8 cellular contexts compared by ENCODE assay signal in genomic region chr11:9758676-9759518, GRCh38.
DNase-seq lines count a peak whose midpoint lies in the region; ATAC-seq, FAIRE-seq and TF ChIP-seq lines count a peak whose summit lies in the region.

No MANE protein-coding gene starts in this region.

- no peaks in the 10 kb centered on the region for H3K27me3 ChIP-seq in muscle layer of duodenum (ENCODE audit: low read depth, low read length)

- peak overlapping the region; percentile 75 to 81 for H3K4me3 ChIP-seq in muscle layer of duodenum (ENCODE audit: low read depth in 1 of 2, low read length in 2 of 2)

- peak; percentile 52 for DNase-seq in GM12891 (ENCODE audit: insufficient read length, low spot score)
- peak; percentile 50 for DNase-seq in NOMO-1 treated with DMSO at 0.1 percent for 48 hours (lab: John Stamatoyannopoulos, UW; ENCODE audit: unreplicated experiment)
- peak; percentile 81 for DNase-seq in activated T-cell treated with anti-CD3 and anti-CD28 coated beads, Interleukin-2, amount 50 U/mL, for 48 hours
- DNase-seq in stromal cell of bone marrow (ENCODE audit: low read depth) = peak; percentile 57

- H3K9me3 ChIP-seq in muscle layer of duodenum (ENCODE audit: control insufficient read depth in 1 of 2, low read length in 2 of 2) = no peaks in the 10 kb centered on the region

- peak; percentile 31 for ATAC-seq in HG03095 (IDR thresholded peaks at IDR 0.05; ENCODE audit: unreplicated experiment)
- ATAC-seq in esophagus mucosa = peak; percentile 40

- H3K36me3 ChIP-seq in muscle layer of duodenum (ENCODE audit: control insufficient read depth in 1 of 2, insufficient read depth in 2 of 2, low read length in 2 of 2) = peaks cover 0 to 15% of the 10 kb centered on the region in 2 donors

- no peak for TF ChIP-seq POLR2A in GM12891 (IDR thresholded peaks at IDR 0.05; ENCODE audit: low read depth, low read length)

- no peak for TF ChIP-seq CTCF in 22Rv1 (IDR thresholded peaks at IDR 0.05)

- H3K27ac ChIP-seq in 22Rv1 = peak overlapping the region; percentile 75
- peak overlapping the region; percentile 34 for H3K27ac ChIP-seq in muscle layer of duodenum (ENCODE audit: low read length)

- FAIRE-seq in GM12891 (lab: Jason Lieb, UNC) = no peak

- peaks cover 9 to 28% of the 10 kb centered on the region in 2 donors for H3K4me1 ChIP-seq in muscle layer of duodenum (ENCODE audit: control insufficient read depth in 1 of 2, insufficient read depth in 2 of 2, low read length in 2 of 2)

TF ChIP-seq in GM12891, 5 proteins besides CTCF, POLR2A, EP300 and RAD21:
- TF ChIP-seq TAF1 (IDR thresholded peaks at IDR 0.05; ENCODE audit: low read depth, low read length) = no peak
- no peak for TF ChIP-seq PAX5 (IDR thresholded peaks at IDR 0.05; ENCODE audit: insufficient read depth, low read length, severe bottlenecking)
- TF ChIP-seq POLR2AphosphoS5 (IDR thresholded peaks at IDR 0.05; ENCODE audit: low read depth, low read length) = no peak
- TF ChIP-seq POU2F2 (IDR thresholded peaks at IDR 0.05; ENCODE audit: low read depth, low read length) = no peak
- TF ChIP-seq SPI1 (IDR thresholded peaks at IDR 0.05; ENCODE audit: low read depth, low read length) = no peak

Comparison
In these comparisons a context has a peak if more than half of its experiments do, and no peak if none do; other contexts are left out.
1. Peak in every context shown above with its lines: DNase-seq, ATAC-seq, H3K4me3 ChIP-seq and H3K27ac ChIP-seq.